13 cellular contexts compared by ENCODE assay signal in genomic region chr9:69307446-69308216, GRCh38. TPM values are rescaled to one million over a fixed set of nuclear protein-coding genes. Genes with fewer than 3 reads are reported as not detected.
DNase-seq lines count a peak whose midpoint lies in the region; ATAC-seq and TF ChIP-seq lines count a peak whose summit lies in the region.
"Had no signal": no experiment of that assay in that cellular context is flagged by ENCODE, and none has a peak within 500 bp of the region (broad histone marks: within the 10 kb centered on the region; RNA-seq: fewer than 3 reads in every experiment).

No MANE protein-coding gene starts in this region.

- intact Hi-C loops in sigmoid colon (cut with DNase I) = no loop called here
- intact Hi-C loops in CD4-positive, alpha-beta memory T cell (cut with micrococcal nuclease) = no loop called here

- 90% methylated on average over 5 of the region's 5 CpGs for WGBS in sigmoid colon, 2 donors

- H3K27me3 ChIP-seq in HAP-1 (ENCODE audit: low read depth) (0 out of 2 replicates have a peak, but pooled peaks cover 4% of the 10 kb centered on the region), brain microvascular endothelial cell (replicated peaks) (no peaks in the 10 kb centered on the region), iPS-15b (ENCODE audit: control insufficient read depth, insufficient read depth, low read length) (no peaks in the 10 kb centered on the region), sigmoid colon (no peaks in the 10 kb centered on the region)
- no peaks in the 10 kb centered on the region for H3K27me3 ChIP-seq in CD4-positive, alpha-beta memory T cell (ENCODE audit: insufficient read depth, low read length)

- H3K4me1 ChIP-seq in HAP-1 (peaks cover 20% of the 10 kb centered on the region), iPS-15b (ENCODE audit: control insufficient read depth, insufficient read depth, low read length) (peaks cover 14% of the 10 kb centered on the region), sigmoid colon (peaks cover 0 to 18% (median 15%) of the 10 kb centered on the region in 4 donors)
- H3K4me1 ChIP-seq in CD4-positive, alpha-beta memory T cell (ENCODE audit: insufficient read depth, low read length) = no peaks in the 10 kb centered on the region

- no peaks in the 10 kb centered on the region for H3K4me1 Mint-ChIP-seq in CD4-positive, alpha-beta memory T cell

- no peak for TF ChIP-seq EP300 in sigmoid colon (IDR thresholded peaks at IDR 0.05)

- no peak for TF ChIP-seq CTCF in brain microvascular endothelial cell (IDR thresholded peaks at IDR 0.05; ENCODE audit: low read depth, low read length, missing control alignments)
- peak in 1 of 4 experiments; percentile 19 for TF ChIP-seq CTCF in sigmoid colon (IDR thresholded peaks at IDR 0.05)

- in situ Hi-C loops in HAP-1 (cut with MboI; ENCODE audit: low sequenced_read_pairs) (no loop called here), brain microvascular endothelial cell (cut with HindIII; ENCODE audit: low pct_ligation_motif_present, low sequenced_read_pairs) (no loop called here)

- H3K9me3 ChIP-seq in HAP-1 (peaks cover 6% of the 10 kb centered on the region; the same call in 1 of the 2 replicates), iPS-15b (ENCODE audit: control insufficient read depth, insufficient read depth, low read length) (peaks cover 10% of the 10 kb centered on the region), sigmoid colon (peaks cover 0 to 2% (median 0%) of the 10 kb centered on the region in 4 donors)
- no peaks in the 10 kb centered on the region for H3K9me3 ChIP-seq in CD4-positive, alpha-beta memory T cell (ENCODE audit: control insufficient read depth in 1 of 2, low read length in 2 of 2)

- CTCF ChIA-PET in CD4-positive, alpha-beta memory T cell (lab: Charles Lee; ENCODE audit: partially characterized antibody) = no interaction called here
- CTCF ChIA-PET in HEK293T (lab: Yijun Ruan, JAX) = no interaction called here

- H3K4me3 Mint-ChIP-seq in CD4-positive, alpha-beta memory T cell = no peak overlapping the region

- H3K9me3 Mint-ChIP-seq in CD4-positive, alpha-beta memory T cell = peaks cover 0 to 12% (median 8%) of the 10 kb centered on the region in 8 donors

- peak; percentile 48 to 81 for DNase-seq in HAP-1 (ENCODE audit: low spot score in 2 of 2)
- peak; percentile 68 for DNase-seq in brain microvascular endothelial cell
- DNase-seq in sigmoid colon = no peak
- DNase-seq in CD1c-positive myeloid dendritic cell (ENCODE audit: extremely low spot score) = no peak
- no peak for DNase-seq in CD4-positive, alpha-beta memory T cell
- no peak for DNase-seq in HEK293T (ENCODE audit: extremely low spot score)
- DNase-seq: activated CD8-positive, alpha-beta memory T cell treated with anti-CD3 and anti-CD28 coated beads, Interleukin-2, amount 50 U/mL, for 4 hours; central memory CD4-positive, alpha-beta T cell; GDM1; NCI-H748 treated with DMSO at 0.1 percent for 48 hours; T-helper 2 cell had no signal

- no peak for ATAC-seq in HG03196 (IDR thresholded peaks at IDR 0.05; ENCODE audit: unreplicated experiment)

- peaks cover 5 to 7% of the 10 kb centered on the region in 2 donors for H3K27me3 Mint-ChIP-seq in CD4-positive, alpha-beta memory T cell

- H3K4me3 ChIP-seq in HAP-1 = no peak overlapping the region
- H3K4me3 ChIP-seq in brain microvascular endothelial cell (ENCODE audit: low read depth, low read length) = no peak overlapping the region
- no peak overlapping the region for H3K4me3 ChIP-seq in iPS-15b (ENCODE audit: low read depth, low read length)
- no peak overlapping the region for H3K4me3 ChIP-seq in sigmoid colon
- H3K4me3 ChIP-seq in CD4-positive, alpha-beta memory T cell (ENCODE audit: low read length in 2 of 2) = no peak overlapping the region

- no peaks in the 10 kb centered on the region for H3K36me3 ChIP-seq in HAP-1 (replicated peaks)
- H3K36me3 ChIP-seq in brain microvascular endothelial cell (replicated peaks) = no peaks in the 10 kb centered on the region
- no peaks in the 10 kb centered on the region for H3K36me3 ChIP-seq in iPS-15b (ENCODE audit: control insufficient read depth, insufficient read depth, low read length)
- H3K36me3 ChIP-seq in sigmoid colon = no peaks in the 10 kb centered on the region
- H3K36me3 ChIP-seq in CD4-positive, alpha-beta memory T cell (ENCODE audit: insufficient read depth, low read length) = no peaks in the 10 kb centered on the region

- H3K27ac Mint-ChIP-seq in CD4-positive, alpha-beta memory T cell = no peak overlapping the region

- no peaks in the 10 kb centered on the region for H3K36me3 Mint-ChIP-seq in CD4-positive, alpha-beta memory T cell

- H3K27ac ChIP-seq in brain microvascular endothelial cell = no peak overlapping the region
- peak overlapping the region; percentile 11 to 75 (median 44) for H3K27ac ChIP-seq in sigmoid colon
- no peak overlapping the region for H3K27ac ChIP-seq in CD4-positive, alpha-beta memory T cell (ENCODE audit: low read depth, low read length)

- no peak for TF ChIP-seq POLR2A in sigmoid colon (IDR thresholded peaks at IDR 0.05)

- POLR2A ChIA-PET in CD4-positive, alpha-beta memory T cell (lab: Charles Lee; ENCODE audit: partially characterized antibody) = no interaction called here
- POLR2A ChIA-PET in HEK293T (lab: Yijun Ruan, JAX) = no interaction called here

- H3K9ac ChIP-seq in iPS-15b (ENCODE audit: low read depth, low read length) = peak overlapping the region; percentile 56

TF ChIP-seq in HEK293T, 16 proteins besides CTCF, POLR2A, EP300 and RAD21:
- no peak for TF ChIP-seq NFRKB (IDR thresholded peaks at IDR 0.05)
- no peak for TF ChIP-seq CTBP1 (IDR thresholded peaks at IDR 0.05; ENCODE audit: borderline replicate concordance)

RNA-seq across cellular contexts. Expression of gene ENTREP1, which starts 17.4 kb away (rescaled TPM):
- 10 to 100 TPM in 2 of 4 donors, 1 to 10 TPM in 2; 3.6 to 81.9 (median 7.8) TPM for total RNA-seq in sigmoid colon
- 1 to 10 TPM in 2 of 3 donors, not detected in 1; 1.2 TPM for polyA plus RNA-seq in sigmoid colon
- total RNA-seq in CD4-positive, alpha-beta memory T cell = under 1 TPM in 1 of 2 experiments, not detected in 1; 0.20 TPM
- under 1 TPM in 1 of 2 donors, not detected in 1; 0.24 TPM for polyA plus RNA-seq in CD4-positive, alpha-beta memory T cell

Comparison
In these comparisons a context has a peak if more than half of its experiments do, and no peak if none do; other contexts are left out.
1. DNase-seq: peak in HAP-1 (2 of 2) and brain microvascular endothelial cell (single experiment); none in sigmoid colon (single experiment), CD1c-positive myeloid dendritic cell (single experiment), CD4-positive, alpha-beta memory T cell (0 of 5) and HEK293T (single experiment).
2. H3K27ac ChIP-seq: peak in sigmoid colon (4 of 4); none in brain microvascular endothelial cell (single experiment) and CD4-positive, alpha-beta memory T cell (single experiment).